14 cellular contexts compared by ENCODE assay signal in the genomic region with DNA sequence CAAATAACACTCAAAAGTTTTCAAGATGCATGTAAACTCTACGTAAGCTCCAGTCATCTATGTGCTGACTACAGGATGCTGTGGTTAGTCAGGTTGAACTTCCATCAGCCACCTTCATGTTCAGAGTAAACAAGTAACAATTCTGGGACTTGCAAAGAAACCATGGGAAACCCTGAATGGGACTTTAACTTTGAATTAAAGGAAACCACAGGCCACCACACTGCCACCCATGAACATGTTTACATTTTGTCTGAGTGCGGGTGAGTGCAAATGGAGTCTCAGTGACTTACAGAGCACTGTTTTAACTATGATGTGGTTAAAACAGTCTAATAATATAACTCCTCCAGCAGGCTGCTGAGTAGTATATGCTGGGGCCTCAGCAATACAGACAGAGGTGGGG. TPM values are rescaled to one million over a fixed set of nuclear protein-coding genes. Genes with fewer than 3 reads are reported as not detected.
DNase-seq lines count a peak whose midpoint lies in the region; ATAC-seq and TF ChIP-seq lines count a peak whose summit lies in the region.
"Had no signal": no experiment of that assay in that cellular context is flagged by ENCODE, and none has a peak within 500 bp of the region (broad histone marks: within the 10 kb centered on the region; RNA-seq: fewer than 3 reads in every experiment).

No MANE protein-coding gene starts in this region.

- peak overlapping the region; percentile 90 to 91 for H3K27ac Mint-ChIP-seq in effector memory CD8-positive, alpha-beta T cell
- peak overlapping the region in 1 of 7 donors; percentile 59 for H3K27ac Mint-ChIP-seq in CD14-positive monocyte

- ATAC-seq in effector memory CD8-positive, alpha-beta T cell (replicated peaks): peak; percentile 81
- no peak for ATAC-seq in GM18498 (IDR thresholded peaks at IDR 0.05; ENCODE audit: unreplicated experiment)
- ATAC-seq: HCT116 had no signal

- H3K4me1 Mint-ChIP-seq in effector memory CD8-positive, alpha-beta T cell (ENCODE audit: low read depth in 2 of 2): peaks cover 49 to 52% of the 10 kb centered on the region in 2 donors
- H3K4me1 Mint-ChIP-seq in CD14-positive monocyte: no peaks in the 10 kb centered on the region

- no peak for TF ChIP-seq CTCF in CD14-positive monocyte (IDR thresholded peaks at IDR 0.05)
- TF ChIP-seq CTCF in coronary artery (IDR thresholded peaks at IDR 0.05): no peak

- no peak overlapping the region for H3K27ac ChIP-seq in coronary artery
- H3K27ac ChIP-seq: brain microvascular endothelial cell, testis had no signal

- intact Hi-C loops in CD14-positive monocyte (cut with micrococcal nuclease): no loop called here

- DNase-seq in stimulated activated CD4-positive, alpha-beta T cell treated with anti-CD3 and anti-CD28 coated beads, Interleukin-12 subunit alpha, Interleukin-12 subunit beta, amount 100 ng/mL, for 48 hours (ENCODE audit: low read depth in 2 of 3, low spot score in 1 of 3): peak; percentile 28 to 33 (median 31)
- no peak for DNase-seq in stimulated activated CD4-positive, alpha-beta T cell treated with anti-CD3 and anti-CD28 coated beads, Interleukin-12 subunit alpha, Interleukin-12 subunit beta, amount 100 ng/mL, for 4 hours
- peak; percentile 55 for DNase-seq in activated CD8-positive, alpha-beta memory T cell treated with anti-CD3 and anti-CD28 coated beads, Interleukin-2, amount 50 U/mL, for 4 hours
- peak; percentile 67 to 72 (median 67) for DNase-seq in effector memory CD8-positive, alpha-beta T cell
- DNase-seq in CD14-positive monocyte (ENCODE audit: low spot score) (no peak), coronary artery (ENCODE audit: low spot score) (no peak), occipital lobe (lab: John Stamatoyannopoulos, UW) (no peak)
- DNase-seq: brain microvascular endothelial cell, NCI-H524 treated with DMSO at 0.1 percent for 48 hours, SW 1271, testis had no signal

- peak overlapping the region; percentile 75 to 78 for H3K4me3 Mint-ChIP-seq in effector memory CD8-positive, alpha-beta T cell
- no peak overlapping the region for H3K4me3 Mint-ChIP-seq in CD14-positive monocyte

- H3K9me3 Mint-ChIP-seq in effector memory CD8-positive, alpha-beta T cell: no peaks in the 10 kb centered on the region
- H3K9me3 Mint-ChIP-seq in CD14-positive monocyte: no peaks in the 10 kb centered on the region

- H3K36me3 Mint-ChIP-seq in effector memory CD8-positive, alpha-beta T cell (ENCODE audit: insufficient read depth): peaks cover 12% of the 10 kb centered on the region
- H3K36me3 Mint-ChIP-seq in CD14-positive monocyte: no peaks in the 10 kb centered on the region

- no peak overlapping the region for H3K4me3 ChIP-seq in coronary artery
- H3K4me3 ChIP-seq: testis had no signal

- no peaks in the 10 kb centered on the region for H3K27me3 Mint-ChIP-seq in effector memory CD8-positive, alpha-beta T cell
- H3K27me3 Mint-ChIP-seq in CD14-positive monocyte (ENCODE audit: low read depth in 3 of 3): peaks cover 0 to 3% (median 2%) of the 10 kb centered on the region in 3 donors

RNA-seq across cellular contexts. Expression of a gene that starts 12.9 kb away (rescaled TPM):
- polyA plus RNA-seq in CD14-positive monocyte: under 1 TPM; 0.30 to 0.34 TPM
- 7.0 TPM for total RNA-seq in occipital lobe

RNA-seq across cellular contexts. Expression of a gene that starts 31.4 kb away (rescaled TPM):
- not detected for polyA plus RNA-seq in CD14-positive monocyte
- total RNA-seq in occipital lobe: not detected
- polyA plus RNA-seq: neural cell had no signal

Comparison
In these comparisons a context has a peak if more than half of its experiments do, and no peak if none do; other contexts are left out.
1. DNase-seq: peak in stimulated activated CD4-positive, alpha-beta T cell treated with anti-CD3 and anti-CD28 coated beads, Interleukin-12 subunit alpha, Interleukin-12 subunit beta, amount 100 ng/mL, for 48 hours (3 of 3), activated CD8-positive, alpha-beta memory T cell treated with anti-CD3 and anti-CD28 coated beads, Interleukin-2, amount 50 U/mL, for 4 hours (single experiment) and effector memory CD8-positive, alpha-beta T cell (3 of 3); none in stimulated activated CD4-positive, alpha-beta T cell treated with anti-CD3 and anti-CD28 coated beads, Interleukin-12 subunit alpha, Interleukin-12 subunit beta, amount 100 ng/mL, for 4 hours (single experiment), CD14-positive monocyte (single experiment), coronary artery (single experiment) and occipital lobe (single experiment).
2. H3K4me3 Mint-ChIP-seq: peak in effector memory CD8-positive, alpha-beta T cell (2 of 2); none in CD14-positive monocyte (0 of 2).